ENCODE assay signal across 17 cellular contexts in the genomic region with DNA sequence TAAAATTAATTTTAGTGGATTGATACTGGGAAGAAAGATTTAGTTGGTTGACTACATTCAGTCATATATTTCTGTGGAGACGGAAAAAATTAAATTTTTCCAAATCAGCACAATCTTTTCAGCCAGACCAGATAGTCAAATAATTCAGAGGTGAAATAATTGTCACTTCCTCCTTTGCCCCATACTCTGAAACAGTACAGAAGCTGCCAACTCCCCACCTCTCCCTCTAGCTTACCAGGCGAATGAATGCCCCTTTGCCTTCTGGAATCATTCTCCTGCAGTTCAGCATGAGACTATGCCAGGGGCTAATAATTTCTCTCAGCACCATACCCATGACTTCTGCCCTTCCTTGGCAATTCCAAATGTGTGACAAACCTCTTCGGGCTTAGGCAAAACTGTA. TPM values are rescaled to one million over a fixed set of nuclear protein-coding genes. Genes with fewer than 3 reads are reported as not detected.
DNase-seq lines count a peak whose midpoint lies in the region; ATAC-seq, FAIRE-seq and TF ChIP-seq lines count a peak whose summit lies in the region.
"Had no signal": no experiment of that assay in that cellular context is flagged by ENCODE, and none has a peak within 500 bp of the region (broad histone marks: within the 10 kb centered on the region; RNA-seq: fewer than 3 reads in every experiment).

No MANE protein-coding gene starts in this region.

- TF ChIP-seq CTCF in osteoblast (IDR thresholded peaks at IDR 0.05; ENCODE audit: extremely low read depth, low read depth, low read length), result no peak

- CTCF ChIA-PET in activated CD8-positive, alpha-beta memory T cell treated with anti-CD3 and anti-CD28 coated beads, Interleukin-2, amount 10 ng/mL, durations not matched to agents 7 days and 5 days (lab: Charles Lee), result no interaction called here

- H3K36me3 Mint-ChIP-seq in activated CD8-positive, alpha-beta memory T cell treated with anti-CD3 and anti-CD28 coated beads, Interleukin-2, amount 10 ng/mL, durations not matched to agents 7 days and 5 days, result no peaks in the 10 kb centered on the region
- H3K36me3 Mint-ChIP-seq: CD8-positive, alpha-beta memory T cell had no signal

- H3K9me3 ChIP-seq in Karpas-422 (ENCODE audit: low read length), result no peaks in the 10 kb centered on the region
- H3K9me3 ChIP-seq in adipocyte (ENCODE audit: control insufficient read depth, low read length), result no peaks in the 10 kb centered on the region
- no peaks in the 10 kb centered on the region for H3K9me3 ChIP-seq in osteoblast (ENCODE audit: low read depth, low read length)

- H3K79me2 ChIP-seq in Karpas-422 (ENCODE audit: low read length) (peaks cover 54% of the 10 kb centered on the region), osteoblast (ENCODE audit: insufficient read depth, low read length) (peaks cover 41% of the 10 kb centered on the region)

- no peak overlapping the region for H3K4me3 Mint-ChIP-seq in activated CD8-positive, alpha-beta memory T cell treated with anti-CD3 and anti-CD28 coated beads, Interleukin-2, amount 10 ng/mL, durations not matched to agents 7 days and 5 days
- H3K4me3 Mint-ChIP-seq: CD8-positive, alpha-beta memory T cell; HFFc6 had no signal

- H3K9me2 ChIP-seq in Karpas-422 (replicated peaks; ENCODE audit: insufficient read depth, low read length), result no peaks in the 10 kb centered on the region

- peaks cover 63% of the 10 kb centered on the region for H3K27me3 Mint-ChIP-seq in activated CD8-positive, alpha-beta memory T cell treated with anti-CD3 and anti-CD28 coated beads, Interleukin-2, amount 10 ng/mL, durations not matched to agents 7 days and 5 days

- intact Hi-C loops in sciatic nerve (cut with DNase I), result no loop called here

- no peak for ATAC-seq in sciatic nerve
- no peak for ATAC-seq in activated CD8-positive, alpha-beta memory T cell treated with anti-CD3 and anti-CD28 coated beads, Interleukin-2, amount 10 ng/mL, durations not matched to agents 7 days and 5 days

- no peak for FAIRE-seq in HTR-8/SVneo (lab: Jason Lieb, UNC)
- FAIRE-seq: H1 had no signal

- H3K9ac ChIP-seq in Karpas-422 (ENCODE audit: low read length) (peak overlapping the region; percentile 78), adipocyte (ENCODE audit: low read length) (peak overlapping the region; percentile 46)

- H4K20me1 ChIP-seq in Karpas-422 (ENCODE audit: insufficient read depth, low read depth, low read length), result no peaks in the 10 kb centered on the region
- no peaks in the 10 kb centered on the region for H4K20me1 ChIP-seq in osteoblast (ENCODE audit: insufficient read depth, low read length)

- H2AFZ ChIP-seq in Karpas-422 (ENCODE audit: low read length) (no peak overlapping the region), osteoblast (ENCODE audit: low read length) (no peak overlapping the region)

- DNase-seq in Karpas-422 (peak; percentile 75), adipocyte (ENCODE audit: low read depth) (no peak), osteoblast (ENCODE audit: insufficient read length, low spot score, missing footprints) (no peak), sciatic nerve (ENCODE audit: low spot score) (no peak), HTR-8/SVneo (ENCODE audit: insufficient read length, low spot score) (no peak), COLO668 (lab: John Stamatoyannopoulos, UW; ENCODE audit: unreplicated experiment) (no peak)
- DNase-seq in activated CD8-positive, alpha-beta memory T cell treated with anti-CD3 and anti-CD28 coated beads, Interleukin-2, amount 10 ng/mL, durations not matched to agents 7 days and 5 days, result no peak
- DNase-seq: CD8-positive, alpha-beta memory T cell; DND-41; GDM1; HFFc6; Kasumi-1; NCI-H1105 treated with DMSO at 0.1 percent for 48 hours; NCI-H187; NK-92 treated with Interleukin-12 subunit alpha and Interleukin-12 subunit beta, amount 100 ng/mL, for 24 hours; RPMI8226 had no signal

- H3K27me3 ChIP-seq in Karpas-422 (ENCODE audit: low read length), result no peaks in the 10 kb centered on the region
- no peaks in the 10 kb centered on the region for H3K27me3 ChIP-seq in adipocyte (replicated peaks; ENCODE audit: control insufficient read depth, insufficient read depth, low read length)
- H3K27me3 ChIP-seq in osteoblast (ENCODE audit: insufficient read depth, low read length), result no peaks in the 10 kb centered on the region

- no peaks in the 10 kb centered on the region for H3K9me3 Mint-ChIP-seq in activated CD8-positive, alpha-beta memory T cell treated with anti-CD3 and anti-CD28 coated beads, Interleukin-2, amount 10 ng/mL, durations not matched to agents 7 days and 5 days (ENCODE audit: low read depth)
- H3K9me3 Mint-ChIP-seq: CD8-positive, alpha-beta memory T cell; HFFc6 had no signal

- H3K4me2 ChIP-seq in Karpas-422 (ENCODE audit: low read depth, low read length, poor library complexity, severe bottlenecking) (peak overlapping the region; percentile 85), osteoblast (ENCODE audit: insufficient read depth, low read length) (no peak overlapping the region)

- peak overlapping the region; percentile 98 for H3K27ac ChIP-seq in Karpas-422 (ENCODE audit: low read length)
- peak overlapping the region; percentile 68 for H3K27ac ChIP-seq in osteoblast (ENCODE audit: low read depth, low read length)

- no peak overlapping the region for H3K27ac Mint-ChIP-seq in activated CD8-positive, alpha-beta memory T cell treated with anti-CD3 and anti-CD28 coated beads, Interleukin-2, amount 10 ng/mL, durations not matched to agents 7 days and 5 days
- H3K27ac Mint-ChIP-seq: CD8-positive, alpha-beta memory T cell; HFFc6 had no signal

- H3K4me3 ChIP-seq in Karpas-422 (ENCODE audit: low read length), result 0 out of 2 replicates have a peak overlapping the region, but pooled peaks have one; percentile 10
- H3K4me3 ChIP-seq in adipocyte (ENCODE audit: low read length), result no peak overlapping the region
- no peak overlapping the region for H3K4me3 ChIP-seq in osteoblast (ENCODE audit: insufficient read depth, low read length)

- H3K4me1 ChIP-seq in Karpas-422 (ENCODE audit: low read length) (peaks cover 99% of the 10 kb centered on the region), adipocyte (ENCODE audit: control insufficient read depth, insufficient read depth, low read length) (peaks cover 86% of the 10 kb centered on the region), osteoblast (ENCODE audit: insufficient read depth, low read length) (peaks cover 68% of the 10 kb centered on the region)

- H3K36me3 ChIP-seq in Karpas-422 (ENCODE audit: insufficient read depth, low read length) (peaks cover 7% of the 10 kb centered on the region), adipocyte (ENCODE audit: control insufficient read depth, insufficient read depth, low read length, severe bottlenecking) (peaks cover 22% of the 10 kb centered on the region), osteoblast (ENCODE audit: insufficient read depth, low read length) (peaks cover 6% of the 10 kb centered on the region)

- no peaks in the 10 kb centered on the region for H3K4me1 Mint-ChIP-seq in activated CD8-positive, alpha-beta memory T cell treated with anti-CD3 and anti-CD28 coated beads, Interleukin-2, amount 10 ng/mL, durations not matched to agents 7 days and 5 days

RNA-seq across cellular contexts. Expression of a gene that starts 43.5 kb away (rescaled TPM):
- 93.1 and 101 TPM in 2 replicates for total RNA-seq in Karpas-422 (2014; rRNA removed; shearing (Covaris generic); ENCODE audit: low replicate concordance)
- total RNA-seq in osteoblast (66.2 and 72.2 TPM in 2 replicates), sciatic nerve (86.9 TPM)
- under 1 TPM in 1 of 2 experiments, not detected in 1; 0.54 TPM for total RNA-seq in activated CD8-positive, alpha-beta memory T cell treated with anti-CD3 and anti-CD28 coated beads, Interleukin-2, amount 10 ng/mL, durations not matched to agents 7 days and 5 days

Comparison
In these comparisons a context has a peak if more than half of its experiments do, and no peak if none do; other contexts are left out.
1. RNA of a gene that starts 43.5 kb away (total RNA-seq): 93.1 to 101 TPM in Karpas-422, 86.9 TPM in sciatic nerve (single experiment) and 66.2 to 72.2 TPM in osteoblast; 0.54 TPM in activated CD8-positive, alpha-beta memory T cell treated with anti-CD3 and anti-CD28 coated beads, Interleukin-2, amount 10 ng/mL, durations not matched to agents 7 days and 5 days; every median in the first group is over 10 times any median in the second.